In genomic region chr13:94858856-94859811, GRCh38 we compare ENCODE assay signal across 10 cellular contexts.
DNase-seq lines count a peak whose midpoint lies in the region; ATAC-seq and TF ChIP-seq lines count a peak whose summit lies in the region.
"Had no signal": no experiment of that assay in that cellular context is flagged by ENCODE, and none has a peak within 500 bp of the region (broad histone marks: within the 10 kb centered on the region; RNA-seq: fewer than 3 reads in every experiment).

No MANE protein-coding gene starts in this region.

- no peaks in the 10 kb centered on the region for H3K9me3 ChIP-seq in hepatocyte (ENCODE audit: low read depth)

- intact Hi-C loops in posterior cingulate gyrus (cut with DNase I): no loop called here

- H3K36me3 ChIP-seq in hepatocyte (replicated peaks; ENCODE audit: insufficient read depth, low read depth): no peaks in the 10 kb centered on the region

- H2AFZ ChIP-seq in hepatocyte: no peak overlapping the region

- H3K36me3 Mint-ChIP-seq in stimulated activated naive B cell treated with anti-CD40 and anti-IgM and Interleukin-4, amounts not matched to agents 10 μg/mL and 1 μg/mL and 100 μg/mL, for 72 hours: no peaks in the 10 kb centered on the region
- H3K36me3 Mint-ChIP-seq: mesothelial cell of epicardium had no signal

- H3K9me3 Mint-ChIP-seq in stimulated activated naive B cell treated with anti-CD40 and anti-IgM and Interleukin-4, amounts not matched to agents 10 μg/mL and 1 μg/mL and 100 μg/mL, for 72 hours: no peaks in the 10 kb centered on the region
- H3K9me3 Mint-ChIP-seq: mesothelial cell of epicardium had no signal

- WGBS in hepatocyte (ENCODE audit: low lambda C conversion rate, missing lambda C conversion rate): 66% methylated on average over 19 of the region's 19 CpGs

- H3K27me3 ChIP-seq in hepatocyte: peaks cover 8% of the 10 kb centered on the region

- no peak for ATAC-seq in stimulated activated naive B cell treated with anti-CD40 and anti-IgM and Interleukin-4, amounts not matched to agents 10 μg/mL and 1 μg/mL and 100 μg/mL, for 72 hours (replicated peaks)
- ATAC-seq in HG03520 (IDR thresholded peaks at IDR 0.05; ENCODE audit: unreplicated experiment) (no peak), GM21526 (IDR thresholded peaks at IDR 0.05; ENCODE audit: low FRiP score, unreplicated experiment) (no peak)

- peaks cover 5 to 13% of the 10 kb centered on the region in 2 donors for H3K4me1 Mint-ChIP-seq in stimulated activated naive B cell treated with anti-CD40 and anti-IgM and Interleukin-4, amounts not matched to agents 10 μg/mL and 1 μg/mL and 100 μg/mL, for 72 hours

- in situ Hi-C loops in astrocyte of the spinal cord (cut with HindIII; ENCODE audit: low sequenced_read_pairs): no loop called here

- no peaks in the 10 kb centered on the region for H3K4me1 ChIP-seq in hepatocyte (ENCODE audit: insufficient read depth)

- no peaks in the 10 kb centered on the region for H3K27me3 Mint-ChIP-seq in stimulated activated naive B cell treated with anti-CD40 and anti-IgM and Interleukin-4, amounts not matched to agents 10 μg/mL and 1 μg/mL and 100 μg/mL, for 72 hours

- TF ChIP-seq CTCF in astrocyte of the spinal cord (IDR thresholded peaks at IDR 0.05; ENCODE audit: low read depth, low read length) (no peak), hepatocyte (IDR thresholded peaks at IDR 0.05; ENCODE audit: poor library complexity) (no peak)

- no peaks in the 10 kb centered on the region for H3K9me2 ChIP-seq in hepatocyte (replicated peaks; ENCODE audit: insufficient read depth)

- no peaks in the 10 kb centered on the region for H4K20me1 ChIP-seq in hepatocyte (ENCODE audit: insufficient read depth, poor library complexity, severe bottlenecking)

- no peak overlapping the region for H3K27ac Mint-ChIP-seq in stimulated activated naive B cell treated with anti-CD40 and anti-IgM and Interleukin-4, amounts not matched to agents 10 μg/mL and 1 μg/mL and 100 μg/mL, for 72 hours
- H3K27ac Mint-ChIP-seq: mesothelial cell of epicardium had no signal

- H3K27ac ChIP-seq in hepatocyte: no peak overlapping the region

- H3K79me2 ChIP-seq in hepatocyte: no peaks in the 10 kb centered on the region

- H3K4me3 ChIP-seq in astrocyte of the spinal cord (ENCODE audit: low read depth, low read length) (no peak overlapping the region), hepatocyte (no peak overlapping the region)

- no peak overlapping the region for H3K4me2 ChIP-seq in hepatocyte

- DNase-seq in C1 segment of cervical spinal cord (lab: John Stamatoyannopoulos, UW) (peak in 12 of 14 donors; percentile 5 to 79 (median 34)), astrocyte of the spinal cord (ENCODE audit: low read depth, low spot score) (peak; percentile 54), hepatocyte (ENCODE audit: low spot score) (peak; percentile 30), posterior cingulate gyrus (peak; percentile 45 to 94 (median 59)), NCI-H526 treated with DMSO at 0.1 percent for 48 hours (lab: John Stamatoyannopoulos, UW) (no peak)
- no peak for DNase-seq in stimulated activated naive B cell treated with anti-CD40 and anti-IgM and Interleukin-4, amounts not matched to agents 10 μg/mL and 1 μg/mL and 100 μg/mL, for 72 hours
- DNase-seq: effector CD8-positive, alpha-beta T cell had no signal

- H3K4me3 Mint-ChIP-seq in stimulated activated naive B cell treated with anti-CD40 and anti-IgM and Interleukin-4, amounts not matched to agents 10 μg/mL and 1 μg/mL and 100 μg/mL, for 72 hours: no peak overlapping the region
- H3K4me3 Mint-ChIP-seq: mesothelial cell of epicardium had no signal

Comparison
In these comparisons a context has a peak if more than half of its experiments do, and no peak if none do; other contexts are left out.
1. DNase-seq: peak in C1 segment of cervical spinal cord (12 of 14), astrocyte of the spinal cord (single experiment), hepatocyte (single experiment) and posterior cingulate gyrus (10 of 10); none in stimulated activated naive B cell treated with anti-CD40 and anti-IgM and Interleukin-4, amounts not matched to agents 10 μg/mL and 1 μg/mL and 100 μg/mL, for 72 hours (single experiment) and NCI-H526 treated with DMSO at 0.1 percent for 48 hours (single experiment).